8 cellular contexts compared by ENCODE assay signal in genomic region chr13:43905435-43906031, GRCh38. TPM values are rescaled to one million over a fixed set of nuclear protein-coding genes. Genes with fewer than 3 reads are reported as not detected.
A peak's percentile ranks its signal among the peaks of the same experiment; 100 is the strongest.
DNase-seq lines count a peak whose midpoint lies in the region; ATAC-seq, FAIRE-seq and TF ChIP-seq lines count a peak whose summit lies in the region.

No MANE protein-coding gene starts in this region.

- H3K9me3 ChIP-seq in parathyroid adenoma (ENCODE audit: control insufficient read depth, low read length), result no peaks in the 10 kb centered on the region

- no peak overlapping the region for H3K27ac ChIP-seq in parathyroid adenoma

- H3K4me2 ChIP-seq in parathyroid adenoma (ENCODE audit: low read length), result no peak overlapping the region

- no peaks in the 10 kb centered on the region for H3K79me2 ChIP-seq in parathyroid adenoma

- CTCF ChIA-PET in activated CD8-positive, alpha-beta T cell treated with anti-CD3 and anti-CD28 coated beads, Interleukin-2, amount 10 ng/mL, durations not matched to agents 7 days and 5 days (lab: Charles Lee), result interaction anchor here (0.9 to 3.0 kb wide), 16 partner anchors 9 to 577 kb away, joined by 3 to 23 read pairs (median 4); no protein-coding TSS in a partner anchor

- TF ChIP-seq CTCF in parathyroid adenoma (IDR thresholded peaks at IDR 0.05), result peak; percentile 61

- TF ChIP-seq POLR2A in H54 (IDR thresholded peaks at IDR 0.05; ENCODE audit: low read depth, low read length) (no peak), GM18505 (IDR thresholded peaks at IDR 0.05; ENCODE audit: borderline replicate concordance, extremely low read depth, insufficient read depth, insufficient read length) (no peak)

- peak; percentile 46 for DNase-seq in Caki2 (ENCODE audit: low read depth)
- DNase-seq in H54 (ENCODE audit: insufficient read length, low spot score), result no peak
- peak; percentile 39 for DNase-seq in NCI-H345 treated with DMSO at 0.1 percent for 48 hours (lab: John Stamatoyannopoulos, UW; ENCODE audit: unreplicated experiment)
- DNase-seq in activated CD8-positive, alpha-beta T cell treated with anti-CD3 and anti-CD28 coated beads, Interleukin-2, amount 10 ng/mL, durations not matched to agents 7 days and 5 days, result peak; percentile 48
- peak; percentile 68 for DNase-seq in glomerular endothelial cell (ENCODE audit: extremely low read depth, low read depth, low spot score)

- H3K27ac Mint-ChIP-seq in activated CD8-positive, alpha-beta T cell treated with anti-CD3 and anti-CD28 coated beads, Interleukin-2, amount 10 ng/mL, durations not matched to agents 7 days and 5 days, result no peak overlapping the region

- POLR2A ChIA-PET in activated CD8-positive, alpha-beta T cell treated with anti-CD3 and anti-CD28 coated beads, Interleukin-2, amount 10 ng/mL, durations not matched to agents 7 days and 5 days (lab: Charles Lee), result no interaction called here

- H2AFZ ChIP-seq in parathyroid adenoma, result no peak overlapping the region

- H3K4me3 ChIP-seq in parathyroid adenoma (ENCODE audit: low read depth, low read length), result no peak overlapping the region

- no peaks in the 10 kb centered on the region for H3K36me3 ChIP-seq in parathyroid adenoma (ENCODE audit: control insufficient read depth, insufficient read depth, low read length)

- peak; percentile 73 for ATAC-seq in activated CD8-positive, alpha-beta T cell treated with anti-CD3 and anti-CD28 coated beads, Interleukin-2, amount 10 ng/mL, durations not matched to agents 7 days and 5 days
- ATAC-seq in GM18505 (IDR thresholded peaks at IDR 0.05; ENCODE audit: unreplicated experiment) (no peak), HG02798 (IDR thresholded peaks at IDR 0.05; ENCODE audit: poor library complexity, unreplicated experiment) (no peak)

- in situ Hi-C loops in Caki2 (cut with HindIII; ENCODE audit: low pct_unique_long_range_greater_than_20kb, low sequenced_read_pairs), result loop anchor here (25.0 kb wide), 1 partner anchor 557 kb away; no protein-coding TSS in a partner anchor

- no peaks in the 10 kb centered on the region for H3K9me3 Mint-ChIP-seq in activated CD8-positive, alpha-beta T cell treated with anti-CD3 and anti-CD28 coated beads, Interleukin-2, amount 10 ng/mL, durations not matched to agents 7 days and 5 days (ENCODE audit: insufficient read depth)

- H3K4me1 ChIP-seq in parathyroid adenoma, result no peaks in the 10 kb centered on the region

- H3K4me1 Mint-ChIP-seq in activated CD8-positive, alpha-beta T cell treated with anti-CD3 and anti-CD28 coated beads, Interleukin-2, amount 10 ng/mL, durations not matched to agents 7 days and 5 days (ENCODE audit: low read depth), result no peaks in the 10 kb centered on the region

- H3K27me3 Mint-ChIP-seq in activated CD8-positive, alpha-beta T cell treated with anti-CD3 and anti-CD28 coated beads, Interleukin-2, amount 10 ng/mL, durations not matched to agents 7 days and 5 days (ENCODE audit: low read depth), result peaks cover 24% of the 10 kb centered on the region

- peak; percentile 68 for FAIRE-seq in H54 (lab: Jason Lieb, UNC)

- H3K4me3 Mint-ChIP-seq in activated CD8-positive, alpha-beta T cell treated with anti-CD3 and anti-CD28 coated beads, Interleukin-2, amount 10 ng/mL, durations not matched to agents 7 days and 5 days, result no peak overlapping the region

- no peaks in the 10 kb centered on the region for H3K36me3 Mint-ChIP-seq in activated CD8-positive, alpha-beta T cell treated with anti-CD3 and anti-CD28 coated beads, Interleukin-2, amount 10 ng/mL, durations not matched to agents 7 days and 5 days (ENCODE audit: low read depth)

- H3K9ac ChIP-seq in parathyroid adenoma, result no peak overlapping the region

- H3K27me3 ChIP-seq in parathyroid adenoma (ENCODE audit: control insufficient read depth, insufficient read depth, low read length), result no peaks in the 10 kb centered on the region

RNA-seq across cellular contexts. Expression of gene LACC1, which starts 25.8 kb away (rescaled TPM):
- total RNA-seq in Caki2 (2014; rRNA removed; shearing (Covaris generic); ENCODE audit: low replicate concordance), result 5.0 TPM in 1 of 2 replicates, not detected in the other
- total RNA-seq in activated CD8-positive, alpha-beta T cell treated with anti-CD3 and anti-CD28 coated beads, Interleukin-2, amount 10 ng/mL, durations not matched to agents 7 days and 5 days, result 1 to 10 TPM; 1.1 to 1.4 TPM
- 5.5 and 7.2 TPM in 2 replicates for total RNA-seq in glomerular endothelial cell

RNA-seq across cellular contexts. Expression of gene CCDC122, which starts 26.0 kb away (rescaled TPM):
- total RNA-seq in Caki2 (2014; rRNA removed; shearing (Covaris generic); ENCODE audit: low replicate concordance), result 8.4 and 21.4 TPM in 2 replicates
- 1 to 10 TPM in 1 of 2 experiments, under 1 TPM in 1; 0.68 to 1.3 TPM for total RNA-seq in activated CD8-positive, alpha-beta T cell treated with anti-CD3 and anti-CD28 coated beads, Interleukin-2, amount 10 ng/mL, durations not matched to agents 7 days and 5 days
- total RNA-seq in glomerular endothelial cell, result 6.1 and 6.2 TPM in 2 replicates
